Comparison of ENCODE assay signal across 15 cellular contexts in genomic region chr4:177320721-177321120, GRCh38. TPM values are rescaled to one million over a fixed set of nuclear protein-coding genes. Genes with fewer than 3 reads are reported as not detected.
"Had no signal": no experiment of that assay in that cellular context is flagged by ENCODE, and none has a peak within 500 bp of the region (broad histone marks: within the 10 kb centered on the region; RNA-seq: fewer than 3 reads in every experiment).

No MANE protein-coding gene starts in this region.

- H3K27me3 ChIP-seq: dorsolateral prefrontal cortex, hepatocyte, left lung, upper lobe of right lung had no signal

- H3K36me3 ChIP-seq: left lung, thoracic aorta, upper lobe of right lung had no signal

- H3K27ac ChIP-seq: dorsolateral prefrontal cortex, left lung, thoracic aorta, upper lobe of right lung had no signal

- H3K4me1 ChIP-seq: left lung, upper lobe of right lung had no signal

- H3K36me3 Mint-ChIP-seq: naive thymus-derived CD8-positive, alpha-beta T cell had no signal

- DNase-seq: activated CD4-positive, alpha-beta T cell treated with anti-CD3 and anti-CD28 coated beads, Interleukin-2, amount 50 U/mL, for 4 hours; activated CD4-positive, CD25-positive, alpha-beta regulatory T cell; activated naive CD4-positive, alpha-beta T cell; activated T-cell treated with anti-CD3 and anti-CD28 coated beads, Interleukin-2, amount 50 U/mL, for 48 hours; dorsolateral prefrontal cortex; mammary epithelial cell; posterior cingulate gyrus; retina; stimulated activated CD4-positive, alpha-beta T cell treated with anti-CD3 and anti-CD28 coated beads, Interleukin-12 subunit alpha, Interleukin-12 subunit beta, amount 100 ng/mL, for 4 hours; stimulated activated CD4-positive, alpha-beta T cell treated with anti-CD3 and anti-CD28 coated beads, Interleukin-2, amount 100 ng/mL, for 24 hours; upper lobe of right lung had no signal

- H3K4me3 ChIP-seq: dorsolateral prefrontal cortex, hepatocyte, left lung, thoracic aorta, upper lobe of right lung had no signal

- H3K9me3 ChIP-seq: left lung, thoracic aorta, upper lobe of right lung had no signal

- ATAC-seq: left lung, upper lobe of right lung had no signal

- H3K27ac Mint-ChIP-seq: naive thymus-derived CD8-positive, alpha-beta T cell had no signal

- H3K27me3 Mint-ChIP-seq: naive thymus-derived CD8-positive, alpha-beta T cell had no signal

RNA-seq across cellular contexts. Expression of gene NEIL3, which starts 11.0 kb away (rescaled TPM):
- total RNA-seq: naive thymus-derived CD8-positive, alpha-beta T cell; thoracic aorta had no signal
- polyA plus RNA-seq: naive thymus-derived CD8-positive, alpha-beta T cell had no signal
